Comparison of ENCODE assay signal across 20 cellular contexts in genomic region chr2:192000196-192000990, GRCh38.
"Had no signal": no experiment of that assay in that cellular context is flagged by ENCODE, and none has a peak within 500 bp of the region (broad histone marks: within the 10 kb centered on the region; RNA-seq: fewer than 3 reads in every experiment).

No MANE protein-coding gene starts in this region.

- H3K9me3 Mint-ChIP-seq: activated T-helper 1 cell treated with anti-CD3 and anti-CD28 coated beads, Interleukin-12 subunit alpha, Interleukin-12 subunit beta, Interleukin-2, Interleukin-4 antibody, amounts not matched to agents 30 ng/mL and 10 ng/mL and 1 ng/mL, durations not matched to agents 14 hours and 24 hours and 36 hours; mesothelial cell of epicardium; natural killer cell treated with Interleukin-12 subunit alpha and Interleukin-12 subunit beta and Interleukin-15 and Interleukin-18, amount 100 ng/mL, for 72 hours; type B pancreatic cell had no signal

- H3K27me3 Mint-ChIP-seq: type B pancreatic cell had no signal

- DNase-seq: activated CD4-positive, alpha-beta T cell treated with anti-CD3 and anti-CD28 coated beads for 36 hours; activated CD4-positive, alpha-beta T cell treated with anti-CD3 and anti-CD28 coated beads, Interleukin-2, amount 50 U/mL, for 48 hours; activated gamma-delta T cell treated with Interleukin-2 at 50 U/mL for 16 hours; amniotic stem cell; dorsolateral prefrontal cortex; hippocampal formation; pancreas; right lobe of liver; stimulated activated CD4-positive, alpha-beta T cell treated with anti-CD3 and anti-CD28 coated beads, Interleukin-4, amount 100 ng/mL, for 1 hour; stomach had no signal

- H3K36me3 Mint-ChIP-seq: activated naive CD8-positive, alpha-beta T cell; mesothelial cell of epicardium; natural killer cell treated with Interleukin-12 subunit alpha and Interleukin-12 subunit beta and Interleukin-15 and Interleukin-18, amount 100 ng/mL, for 72 hours; type B pancreatic cell had no signal

- H3K4me1 Mint-ChIP-seq: activated CD4-positive, alpha-beta T cell treated with anti-CD3 and anti-CD28 coated beads for 36 hours had no signal

- H3K9me3 ChIP-seq: neutrophil, pancreas, right lobe of liver, stomach had no signal

- H3K4me3 Mint-ChIP-seq: activated CD4-positive, alpha-beta T cell treated with anti-CD3 and anti-CD28 coated beads for 36 hours; activated naive CD8-positive, alpha-beta T cell; activated T-helper 1 cell treated with anti-CD3 and anti-CD28 coated beads, Interleukin-12 subunit alpha, Interleukin-12 subunit beta, Interleukin-2, Interleukin-4 antibody, amounts not matched to agents 30 ng/mL and 10 ng/mL and 1 ng/mL, durations not matched to agents 14 hours and 24 hours and 36 hours; mesothelial cell of epicardium; natural killer cell treated with Interleukin-12 subunit alpha and Interleukin-12 subunit beta and Interleukin-15 and Interleukin-18, amount 100 ng/mL, for 72 hours; type B pancreatic cell; WTC11 had no signal

- H3K36me3 ChIP-seq: cardiac muscle cell, neutrophil, pancreas, right lobe of liver, stomach had no signal

- H3K27ac ChIP-seq: cardiac muscle cell, neutrophil, pancreas, right lobe of liver, stomach had no signal

- H3K4me3 ChIP-seq: cardiac muscle cell, dorsolateral prefrontal cortex, lung, pancreas, right lobe of liver, smooth muscle cell, stomach had no signal

- H3K4me2 ChIP-seq: smooth muscle cell had no signal

- H3K27ac Mint-ChIP-seq: activated CD4-positive, alpha-beta T cell treated with anti-CD3 and anti-CD28 coated beads for 36 hours; activated naive CD8-positive, alpha-beta T cell; activated T-helper 1 cell treated with anti-CD3 and anti-CD28 coated beads, Interleukin-12 subunit alpha, Interleukin-12 subunit beta, Interleukin-2, Interleukin-4 antibody, amounts not matched to agents 30 ng/mL and 10 ng/mL and 1 ng/mL, durations not matched to agents 14 hours and 24 hours and 36 hours; mesothelial cell of epicardium; natural killer cell treated with Interleukin-12 subunit alpha and Interleukin-12 subunit beta and Interleukin-15 and Interleukin-18, amount 100 ng/mL, for 72 hours; type B pancreatic cell; WTC11 had no signal

- H3K4me1 ChIP-seq: pancreas, right lobe of liver, stomach had no signal

- H3K27me3 ChIP-seq: cardiac muscle cell, dorsolateral prefrontal cortex, neutrophil, pancreas, right lobe of liver, stomach had no signal
